ENCODE assay signal across 18 cellular contexts in the genomic region with DNA sequence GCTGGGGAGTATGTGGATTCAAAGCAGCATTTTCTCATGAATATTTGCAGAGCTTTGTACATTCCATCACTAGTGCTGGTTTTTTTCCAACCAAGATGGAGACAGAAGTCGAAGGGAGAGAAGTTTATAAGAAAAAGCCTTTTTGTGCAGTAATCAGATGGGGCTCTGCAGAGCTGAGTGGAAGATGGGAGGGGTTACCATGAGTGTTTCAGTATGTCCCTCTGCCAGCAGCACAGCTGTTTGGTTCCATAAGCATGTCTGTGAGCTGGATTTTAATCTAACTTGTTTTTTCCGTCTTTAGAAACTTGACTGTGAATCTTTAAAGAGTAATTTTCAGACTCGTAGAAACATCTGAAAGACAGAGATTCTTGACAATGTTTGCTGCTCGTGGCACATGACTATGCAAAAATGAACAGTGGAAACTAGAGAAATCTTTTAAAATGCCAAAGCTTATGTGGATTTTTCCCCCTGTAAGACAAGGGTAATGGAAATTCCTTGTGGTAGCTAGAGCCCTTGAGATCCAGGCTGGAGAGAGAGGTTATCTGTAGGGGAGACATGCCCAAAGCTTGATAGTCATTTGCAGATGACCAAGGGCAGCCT. TPM values are rescaled to one million over a fixed set of nuclear protein-coding genes. Genes with fewer than 3 reads are reported as not detected.
A peak's percentile ranks its signal among the peaks of the same experiment; 100 is the strongest.
DNase-seq lines count a peak whose midpoint lies in the region; FAIRE-seq and TF ChIP-seq lines count a peak whose summit lies in the region.
"Had no signal": no experiment of that assay in that cellular context is flagged by ENCODE, and none has a peak within 500 bp of the region (broad histone marks: within the 10 kb centered on the region; RNA-seq: fewer than 3 reads in every experiment).

No MANE protein-coding gene starts in this region.

- H3K27me3 ChIP-seq in esophagus squamous epithelium = no peaks in the 10 kb centered on the region
- H3K27me3 ChIP-seq in thyroid gland = no peaks in the 10 kb centered on the region
- H3K27me3 ChIP-seq: foreskin keratinocyte, neutrophil, right lobe of liver had no signal

- H3K36me3 ChIP-seq in esophagus squamous epithelium (no peaks in the 10 kb centered on the region), thyroid gland (no peaks in the 10 kb centered on the region)
- H3K36me3 ChIP-seq: neutrophil, right lobe of liver had no signal

- no peak for TF ChIP-seq CTCF in esophagus squamous epithelium (IDR thresholded peaks at IDR 0.05)
- no peak for TF ChIP-seq CTCF in thyroid gland (IDR thresholded peaks at IDR 0.05)

- WGBS in esophagus squamous epithelium, 2 donors = 54 to 61% methylated on average over 4 of the region's 4 CpGs
- 69 to 70% methylated on average over 4 of the region's 4 CpGs for WGBS in thyroid gland, 2 donors

- no peak for FAIRE-seq in urothelium cell line (lab: Jason Lieb, UNC)

- H3K9me3 ChIP-seq in esophagus squamous epithelium = no peaks in the 10 kb centered on the region
- H3K9me3 ChIP-seq in thyroid gland = no peaks in the 10 kb centered on the region
- H3K9me3 ChIP-seq: neutrophil, right lobe of liver had no signal

- intact Hi-C loops in esophagus squamous epithelium (cut with DNase I) (no loop called here), thyroid gland (cut with DNase I) (no loop called here)

- H3K4me3 ChIP-seq in esophagus squamous epithelium (no peak overlapping the region), thyroid gland (replicated peaks in 1 of 3) (no peak overlapping the region)
- H3K4me3 ChIP-seq: right lobe of liver had no signal

- TF ChIP-seq POLR2A in esophagus squamous epithelium (IDR thresholded peaks at IDR 0.05) (no peak), thyroid gland (IDR thresholded peaks at IDR 0.05) (no peak)

- peaks cover 0 to 48% (median 18%) of the 10 kb centered on the region in 3 donors for H3K4me1 ChIP-seq in esophagus squamous epithelium
- peaks cover 0 to 6% of the 10 kb centered on the region in 2 donors for H3K4me1 ChIP-seq in thyroid gland
- H3K4me1 ChIP-seq: foreskin keratinocyte had no signal

- H3K27ac ChIP-seq in esophagus squamous epithelium (peak overlapping the region in 3 of 4 donors; percentile 14 to 72 (median 38)), temporal lobe (ENCODE audit: low read depth, low read length) (peak overlapping the region; percentile 39), thyroid gland (no peak overlapping the region)
- H3K27ac ChIP-seq: foreskin keratinocyte, neutrophil, right lobe of liver had no signal

- DNase-seq in LHCN-M2 (ENCODE audit: low read depth) (peak; percentile 58), esophagus squamous epithelium (lab: John Stamatoyannopoulos, UW) (no peak), left kidney (ENCODE audit: low read depth, low spot score) (peak; percentile 30), thyroid gland (no peak), urothelium cell line (ENCODE audit: low spot score) (no peak), MV-4-11 (lab: John Stamatoyannopoulos, UW) (no peak), NCI-H226 (no peak)
- DNase-seq: activated CD4-positive, alpha-beta memory T cell treated with anti-CD3 and anti-CD28 coated beads, Interleukin-2, amount 10 ng/mL, durations not matched to agents 7 days and 5 days; foreskin keratinocyte; GDM1; HFFc6; mesendoderm; MM.1S; NCI-H748 treated with DMSO at 0.1 percent for 48 hours; right lobe of liver; stimulated activated CD4-positive, alpha-beta T cell treated with anti-CD3 and anti-CD28 coated beads, Interleukin-4, amount 100 ng/mL, for 24 hours had no signal

RNA-seq across cellular contexts. Expression of gene STARD9, which starts 20.3 kb away (rescaled TPM):
- total RNA-seq in LHCN-M2 (2014; rRNA removed) = 3.9 and 4.8 TPM in 2 replicates
- polyA plus RNA-seq in LHCN-M2 (2012) = 1.7 TPM
- 10 to 100 TPM in 1 of 4 donors, 1 to 10 TPM in 3; 1.4 to 14.5 (median 2.3) TPM for total RNA-seq in esophagus squamous epithelium
- 7.9 TPM for total RNA-seq in temporal lobe
- total RNA-seq in thyroid gland = 10 to 100 TPM in 2 of 4 donors, 1 to 10 TPM in 2; 6.4 to 23.4 (median 10.1) TPM

RNA-seq across cellular contexts. Expression of gene HAUS2, which starts 47.1 kb away (rescaled TPM):
- total RNA-seq in LHCN-M2 (2014; rRNA removed) (55.5 and 65.8 TPM in 2 replicates), esophagus squamous epithelium (10 to 100 TPM in 3 of 4 donors, 1 to 10 TPM in 1; 6.6 to 28.5 (median 16.7) TPM), temporal lobe (31.7 TPM), thyroid gland (10 to 100 TPM; 20.6 to 32.3 (median 25.2) TPM)
- 15.7 TPM for polyA plus RNA-seq in LHCN-M2 (2012)

RNA-seq across cellular contexts. Expression of gene LRRC57, which starts 47.1 kb away (rescaled TPM):
- total RNA-seq in LHCN-M2 (2014; rRNA removed) (9.0 and 12.6 TPM in 2 replicates), esophagus squamous epithelium (10 to 100 TPM; 10.5 to 13.0 (median 11.7) TPM), temporal lobe (16.0 TPM), thyroid gland (10 to 100 TPM; 17.1 to 21.2 (median 18.6) TPM)
- polyA plus RNA-seq in LHCN-M2 (2012) = 7.7 TPM

Comparison
In these comparisons a context has a peak if more than half of its experiments do, and no peak if none do; other contexts are left out.
1. DNase-seq: peak in LHCN-M2 (single experiment) and left kidney (single experiment); none in esophagus squamous epithelium (single experiment), thyroid gland (0 of 2), urothelium cell line (single experiment), MV-4-11 (single experiment) and NCI-H226 (single experiment).
2. H3K27ac ChIP-seq: peak in esophagus squamous epithelium (3 of 4) and temporal lobe (single experiment); none in thyroid gland (0 of 3).